Comparison of ENCODE assay signal across 9 cellular contexts in genomic region chr14:26170885-26171284, GRCh38.
"Had no signal": no experiment of that assay in that cellular context is flagged by ENCODE, and none has a peak within 500 bp of the region (broad histone marks: within the 10 kb centered on the region; RNA-seq: fewer than 3 reads in every experiment).

No MANE protein-coding gene starts in this region.

- H3K9me3 ChIP-seq: HAP-1 had no signal

- FAIRE-seq: HTR-8/SVneo, K562 had no signal

- H3K4me3 ChIP-seq: GM23248, HAP-1, K562 had no signal

- DNase-seq: GM23248, GOT3, H7, HFFc6, IMR-90 had no signal

- H3K27ac ChIP-seq: GM23248 had no signal

- H3K4me1 ChIP-seq: HAP-1 had no signal

- H3K36me3 ChIP-seq: HAP-1 had no signal

- ATAC-seq: HCT116, K562 had no signal
